Comparison of ENCODE assay signal across 8 cellular contexts in the genomic region with DNA sequence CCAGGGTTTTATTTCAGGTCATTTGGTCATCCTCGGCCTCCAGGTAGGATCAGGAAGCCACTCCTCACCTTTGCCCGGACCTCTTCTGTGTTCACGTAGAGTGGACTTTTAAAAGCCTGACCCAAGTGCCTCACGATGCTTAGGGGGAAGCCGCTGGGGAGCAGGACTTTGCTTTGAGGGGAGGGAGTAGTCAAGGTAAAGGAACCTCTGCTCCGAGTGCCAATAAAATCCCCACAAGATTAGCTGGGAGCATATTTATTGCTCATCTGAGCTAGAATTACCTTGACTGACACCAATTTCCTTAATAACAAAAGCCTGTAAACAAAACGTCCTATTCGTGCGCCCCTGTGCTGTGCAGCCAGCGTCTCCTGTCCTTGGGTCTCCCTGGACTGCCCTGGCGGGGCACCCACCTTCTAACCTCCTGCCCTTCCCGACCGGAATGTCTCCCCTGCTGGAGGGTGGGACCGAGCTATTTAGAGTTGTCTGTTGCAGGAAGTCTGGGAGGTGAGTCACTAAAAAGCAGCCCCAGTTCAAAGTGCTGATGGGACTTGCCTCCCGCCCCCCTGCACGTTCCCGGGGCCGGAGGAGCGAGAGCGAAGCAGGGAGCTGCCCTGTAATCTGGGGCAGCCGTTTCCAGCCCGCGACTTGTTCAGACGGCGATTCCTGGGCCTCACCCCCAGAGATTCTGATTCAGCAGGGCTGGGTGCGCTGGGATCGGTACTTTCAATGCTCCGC. TPM values are rescaled to one million over a fixed set of nuclear protein-coding genes. Genes with fewer than 3 reads are reported as not detected.
DNase-seq lines count a peak whose midpoint lies in the region; ATAC-seq and TF ChIP-seq lines count a peak whose summit lies in the region.

No MANE protein-coding gene starts in this region.

- H3K36me3 ChIP-seq in iPS-18a (ENCODE audit: control insufficient read depth, low read depth, low read length) (no peaks in the 10 kb centered on the region), gastrocnemius medialis (no peaks in the 10 kb centered on the region), OCI-LY7 (ENCODE audit: insufficient read depth, low read length) (no peaks in the 10 kb centered on the region)

- BruUV-seq in OCI-LY7 (replicated peaks; lab: Mats Ljungman, UMichigan): no TSS peak

- H3K27me3 ChIP-seq in iPS-18a (ENCODE audit: control insufficient read depth, insufficient read depth, low read length) (peaks cover 5% of the 10 kb centered on the region), gastrocnemius medialis (no peaks in the 10 kb centered on the region)

- TF ChIP-seq CTCF in HFF-Myc (IDR thresholded peaks at IDR 0.05; ENCODE audit: low read depth, low read length, missing control alignments) (no peak), gastrocnemius medialis (IDR thresholded peaks at IDR 0.05 in 4 of 5, conservative IDR thresholded peaks at IDR 0.05 in 1 of 5) (no peak), OCI-LY7 (conservative IDR thresholded peaks at IDR 0.05; ENCODE audit: low read length) (no peak)

- peak overlapping the region; percentile 54 for H3K4me3 ChIP-seq in HFF-Myc (replicated peaks; ENCODE audit: low read depth, low read length)
- H3K4me3 ChIP-seq in iPS-18a (ENCODE audit: low read length): peak overlapping the region; percentile 88
- peak overlapping the region; percentile 72 to 90 (median 86) for H3K4me3 ChIP-seq in gastrocnemius medialis
- H3K4me3 ChIP-seq in OCI-LY7 (ENCODE audit: low read depth, low read length, poor library complexity, severe bottlenecking): no peak overlapping the region

- intact Hi-C loops in gastrocnemius medialis (cut with DNase I; ENCODE audit: low total_unique reads): loop anchor here (1.0 to 5.0 kb wide), 8 partner anchors 18 to 387 kb away; partner anchors contain the start of gene VPS13D
- intact Hi-C loops in OCI-LY7 (cut with micrococcal nuclease; ENCODE audit: unreplicated experiment): no loop called here

- H3K27ac ChIP-seq in iPS-18a (ENCODE audit: low read length) (no peak overlapping the region), gastrocnemius medialis (peak overlapping the region; percentile 87 to 97 (median 94)), OCI-LY7 (ENCODE audit: low read depth, low read length, poor library complexity, severe bottlenecking) (no peak overlapping the region)

- CTCF ChIA-PET in OCI-LY7 (lab: Charles Lee; ENCODE audit: unreplicated experiment): interaction anchor here (0.6 kb wide), 1 partner anchor 33 kb away, joined by 3 read pairs; no protein-coding TSS in a partner anchor

- no peak overlapping the region for H3K4me2 ChIP-seq in OCI-LY7 (ENCODE audit: low read length)

- H4K20me1 ChIP-seq in OCI-LY7 (ENCODE audit: insufficient read depth, low read length): no peaks in the 10 kb centered on the region

- in situ Hi-C loops in gastrocnemius medialis (cut with MboI; ENCODE audit: low sequenced_read_pairs in 4 of 4): loop anchor here in 2 of 4 donors (5.0 kb wide), 1 partner anchor 212 kb away; no protein-coding TSS in a partner anchor

- peak overlapping the region; percentile 74 for H3K9ac ChIP-seq in iPS-18a (ENCODE audit: low read length)

- peak in 1 of 2 donors; percentile 56 for TF ChIP-seq POLR2A in gastrocnemius medialis (IDR thresholded peaks at IDR 0.05)

- no peaks in the 10 kb centered on the region for H3K9me2 ChIP-seq in OCI-LY7 (ENCODE audit: insufficient read depth, low read length)

- peaks cover 20% of the 10 kb centered on the region for H3K4me1 ChIP-seq in iPS-18a (ENCODE audit: control insufficient read depth, low read depth, low read length)
- H3K4me1 ChIP-seq in gastrocnemius medialis: peaks cover 44 to 51% of the 10 kb centered on the region in 2 donors
- H3K4me1 ChIP-seq in OCI-LY7 (ENCODE audit: insufficient read depth, low read length, poor library complexity, severe bottlenecking): no peaks in the 10 kb centered on the region

- DNase-seq in A172 (ENCODE audit: low spot score): peak; percentile 57
- peak; percentile 64 for DNase-seq in HFF-Myc (ENCODE audit: extremely low read depth, low read depth)
- DNase-seq in T-helper 9 cell: peak; percentile 61
- DNase-seq in astrocyte of the hippocampus (ENCODE audit: low read depth, low spot score): peak; percentile 89
- DNase-seq in gastrocnemius medialis: peak; percentile 74 to 86
- no peak for DNase-seq in OCI-LY7 (ENCODE audit: low spot score)
- DNase-seq in DMS153 treated with DMSO at 0.1 percent for 48 hours (lab: John Stamatoyannopoulos, UW; ENCODE audit: unreplicated experiment): no peak

- peak; percentile 21 to 40 for ATAC-seq in gastrocnemius medialis

- no peak overlapping the region for H2AFZ ChIP-seq in OCI-LY7 (ENCODE audit: low read length)

- POLR2A ChIA-PET in OCI-LY7 (lab: Charles Lee): no interaction called here

- no peaks in the 10 kb centered on the region for H3K79me2 ChIP-seq in OCI-LY7 (ENCODE audit: insufficient read depth, low read depth, low read length)

- H3K9me3 ChIP-seq in iPS-18a (ENCODE audit: control insufficient read depth, low read depth, low read length) (no peaks in the 10 kb centered on the region), gastrocnemius medialis (no peaks in the 10 kb centered on the region), OCI-LY7 (ENCODE audit: low read length) (no peaks in the 10 kb centered on the region)

RNA-seq across cellular contexts. Expression of gene DHRS3, which starts 0.8 kb away (rescaled TPM):
- not detected in 2 replicates for total RNA-seq in A172 (2014; rRNA removed; shearing (Covaris generic))
- 100 to 1,000 TPM in 1 of 4 donors, 10 to 100 TPM in 3; 28.5 to 108 (median 67.0) TPM for total RNA-seq in gastrocnemius medialis
- total RNA-seq in OCI-LY7 (2014; rRNA removed; shearing (Covaris generic)): not detected in 2 replicates
- total RNA-seq in OCI-LY7 (2022): not detected in 2 replicates

RNA-seq across cellular contexts. Expression of gene AADACL4, which starts 25.1 kb away (rescaled TPM):
- not detected in 2 replicates for total RNA-seq in A172 (2014; rRNA removed; shearing (Covaris generic))
- not detected for total RNA-seq in gastrocnemius medialis
- total RNA-seq in OCI-LY7 (2014; rRNA removed; shearing (Covaris generic)): not detected in 2 replicates
- not detected in 2 replicates for total RNA-seq in OCI-LY7 (2022)

Comparison
In these comparisons a context has a peak if more than half of its experiments do, and no peak if none do; other contexts are left out.
1. DNase-seq: peak in A172 (single experiment), HFF-Myc (single experiment), T-helper 9 cell (single experiment), astrocyte of the hippocampus (single experiment) and gastrocnemius medialis (2 of 2); none in OCI-LY7 (single experiment) and DMS153 treated with DMSO at 0.1 percent for 48 hours (single experiment).
2. H3K27ac ChIP-seq: peak in gastrocnemius medialis (4 of 4); none in iPS-18a (single experiment) and OCI-LY7 (single experiment).
3. RNA of gene DHRS3, which starts 0.8 kb away (total RNA-seq): 28.5 to 108 TPM in gastrocnemius medialis; not detected in A172 and not detected in OCI-LY7; every median in the first group is over 10 times any median in the second.